In the genomic region with DNA sequence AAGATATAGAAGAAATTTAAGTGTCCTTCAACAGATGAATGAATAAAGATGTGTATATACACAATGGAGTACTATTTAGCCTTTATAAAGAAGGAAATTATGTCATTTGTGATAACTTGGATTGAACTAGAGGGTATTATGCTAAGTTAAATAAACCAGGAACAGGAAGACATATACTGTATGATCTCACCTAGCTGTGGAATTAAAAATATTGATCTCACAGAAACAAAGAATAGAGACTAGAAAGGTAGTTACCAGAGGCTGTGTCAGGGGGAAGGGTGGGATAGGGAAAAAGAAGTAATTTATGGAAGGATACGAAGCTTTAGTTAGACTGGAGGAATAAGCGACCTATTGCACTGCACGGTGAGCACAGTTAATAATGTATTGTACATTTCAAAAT, we compare ENCODE assay signal across 1 cellular context.
TF ChIP-seq lines count a peak whose summit lies in the region.

No MANE protein-coding gene starts in this region.

TF ChIP-seq in SK-N-SH, 30 proteins besides CTCF, POLR2A, EP300 and RAD21 (continued from another document):
- no peak for TF ChIP-seq MEF2A (IDR thresholded peaks at IDR 0.05; ENCODE audit: borderline replicate concordance, low read depth)
- TF ChIP-seq, protein P1, sequence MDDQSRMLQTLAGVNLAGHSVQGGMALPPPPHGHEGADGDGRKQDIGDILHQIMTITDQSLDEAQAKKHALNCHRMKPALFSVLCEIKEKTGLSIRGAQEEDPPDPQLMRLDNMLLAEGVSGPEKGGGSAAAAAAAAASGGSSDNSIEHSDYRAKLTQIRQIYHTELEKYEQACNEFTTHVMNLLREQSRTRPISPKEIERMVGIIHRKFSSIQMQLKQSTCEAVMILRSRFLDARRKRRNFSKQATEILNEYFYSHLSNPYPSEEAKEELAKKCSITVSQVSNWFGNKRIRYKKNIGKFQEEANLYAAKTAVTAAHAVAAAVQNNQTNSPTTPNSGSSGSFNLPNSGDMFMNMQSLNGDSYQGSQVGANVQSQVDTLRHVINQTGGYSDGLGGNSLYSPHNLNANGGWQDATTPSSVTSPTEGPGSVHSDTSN (IDR thresholded peaks at IDR 0.05), result no peak
- TF ChIP-seq, protein P2, sequence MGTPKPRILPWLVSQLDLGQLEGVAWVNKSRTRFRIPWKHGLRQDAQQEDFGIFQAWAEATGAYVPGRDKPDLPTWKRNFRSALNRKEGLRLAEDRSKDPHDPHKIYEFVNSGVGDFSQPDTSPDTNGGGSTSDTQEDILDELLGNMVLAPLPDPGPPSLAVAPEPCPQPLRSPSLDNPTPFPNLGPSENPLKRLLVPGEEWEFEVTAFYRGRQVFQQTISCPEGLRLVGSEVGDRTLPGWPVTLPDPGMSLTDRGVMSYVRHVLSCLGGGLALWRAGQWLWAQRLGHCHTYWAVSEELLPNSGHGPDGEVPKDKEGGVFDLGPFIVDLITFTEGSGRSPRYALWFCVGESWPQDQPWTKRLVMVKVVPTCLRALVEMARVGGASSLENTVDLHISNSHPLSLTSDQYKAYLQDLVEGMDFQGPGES (IDR thresholded peaks at IDR 0.05; ENCODE audit: low read depth, low read length), result no peak
- TF ChIP-seq TAF1 (IDR thresholded peaks at IDR 0.05; ENCODE audit: borderline replicate concordance, low read depth, low read length), result no peak
- TF ChIP-seq EZH2phosphoT487 (IDR thresholded peaks at IDR 0.05; ENCODE audit: borderline replicate concordance, low read depth), result no peak
- TF ChIP-seq MXI1 (IDR thresholded peaks at IDR 0.05; ENCODE audit: low read depth, low read length), result no peak
- TF ChIP-seq RXRA (IDR thresholded peaks at IDR 0.05; ENCODE audit: borderline replicate concordance, low read depth), result no peak
- TF ChIP-seq YY1 (IDR thresholded peaks at IDR 0.05; ENCODE audit: low read depth), result no peak
- no peak for TF ChIP-seq CHD2 (IDR thresholded peaks at IDR 0.05; ENCODE audit: low read length, partially characterized antibody)
TF ChIP-seq in SK-N-SH: peak in this region for 0.
